7 cellular contexts compared by ENCODE assay signal in genomic region chr22:39172265-39173049, GRCh38. TPM values are rescaled to one million over a fixed set of nuclear protein-coding genes. Genes with fewer than 3 reads are reported as not detected.
A peak's percentile ranks its signal among the peaks of the same experiment; 100 is the strongest.
DNase-seq lines count a peak whose midpoint lies in the region; ATAC-seq, FAIRE-seq and TF ChIP-seq lines count a peak whose summit lies in the region.
"Not testable (repeated sequence)": the region's sequence is repeated elsewhere in the genome, so short reads cannot be mapped to it uniquely, and the experiment has no call there.

No MANE protein-coding gene starts in this region.

- H3K4me2 ChIP-seq in GM23338 = peak overlapping the region; percentile 70

- not testable (repeated sequence) for H3K9me2 ChIP-seq in GM23338 (ENCODE audit: insufficient read depth)

- not testable (repeated sequence) for H3K27me3 ChIP-seq in GM23338 (ENCODE audit: insufficient read depth); gastrocnemius medialis

- peak overlapping the region; percentile 99; the same call in 1 of the 2 replicates for H3K27ac ChIP-seq in GM23338 (ENCODE audit: low read depth)
- H3K27ac ChIP-seq in gastrocnemius medialis = peak overlapping the region; percentile 39 to 80 (median 70)

- in situ Hi-C loops in gastrocnemius medialis (cut with MboI; ENCODE audit: low sequenced_read_pairs in 4 of 4) = loop anchor here in 3 of 4 donors (5.0 to 25.0 kb wide), 2 partner anchors 140 to 340 kb away; partner anchors contain the start of genes ATF4 (in 2 of the 3) and MIEF1 (in 2 of the 3)

- not testable (repeated sequence) for TF ChIP-seq CTCF in GM23338 (conservative IDR thresholded peaks at IDR 0.05; ENCODE audit: low read depth in 2 of 2); endothelial cell (IDR thresholded peaks at IDR 0.05; ENCODE audit: unreplicated experiment); natural killer cell (IDR thresholded peaks at IDR 0.05); gastrocnemius medialis (IDR thresholded peaks at IDR 0.05 in 4 of 5, conservative IDR thresholded peaks at IDR 0.05 in 1 of 5)

- not testable (repeated sequence) for DNase-seq in GM23338 (ENCODE audit: low spot score); endothelial cell (ENCODE audit: low spot score); natural killer cell; gastrocnemius medialis
- peak; percentile 17 for DNase-seq in RCC 7860 (ENCODE audit: low spot score)
- peak; percentile 41 for DNase-seq in activated effector memory CD4-positive, alpha-beta T cell treated with anti-CD3 and anti-CD28 coated beads, Interleukin-2, amount 50 U/mL, for 16 hours
- peak; percentile 69 for DNase-seq in kidney tubule cell (ENCODE audit: low spot score)

- not testable (repeated sequence) for H3K4me3 ChIP-seq in GM23338, gastrocnemius medialis

- H3K27ac Mint-ChIP-seq in GM23338 = peak overlapping the region; percentile 86; the same call in 1 of the 2 replicates
- H3K27ac Mint-ChIP-seq in endothelial cell (ENCODE audit: unreplicated experiment) = peak overlapping the region; percentile 100
- peak overlapping the region; percentile 96 to 98 for H3K27ac Mint-ChIP-seq in natural killer cell

- H3F3A ChIP-seq in GM23338 (replicated peaks; ENCODE audit: low read depth) = peaks cover 11% of the 10 kb centered on the region; the same call in 1 of the 2 replicates

- not testable (repeated sequence) for FAIRE-seq in RCC 7860 (lab: Jason Lieb, UNC)

- not testable (repeated sequence) for H2AFZ ChIP-seq in GM23338

- H3K9me3 Mint-ChIP-seq in GM23338; endothelial cell (ENCODE audit: unreplicated experiment); natural killer cell: not testable (repeated sequence)

- not testable (repeated sequence) for H4K20me1 ChIP-seq in GM23338 (replicated peaks; ENCODE audit: insufficient read depth)

- not testable (repeated sequence) for TF ChIP-seq POLR2A in gastrocnemius medialis (IDR thresholded peaks at IDR 0.05)

- ATAC-seq in GM23338, natural killer cell, gastrocnemius medialis: not testable (repeated sequence)

- peaks cover 68% of the 10 kb centered on the region for H3K4me1 Mint-ChIP-seq in GM23338
- peaks cover 50% of the 10 kb centered on the region for H3K4me1 Mint-ChIP-seq in endothelial cell (ENCODE audit: unreplicated experiment)
- H3K4me1 Mint-ChIP-seq in natural killer cell = peaks cover 37 to 67% of the 10 kb centered on the region in 2 donors

- H3K36me3 Mint-ChIP-seq in GM23338 (ENCODE audit: low read depth); endothelial cell (ENCODE audit: low read depth, unreplicated experiment); natural killer cell: not testable (repeated sequence)

- H3K36me3 ChIP-seq in GM23338 (ENCODE audit: insufficient read depth); gastrocnemius medialis: not testable (repeated sequence)

- intact Hi-C loops in natural killer cell (cut with micrococcal nuclease) (loop anchor here (5.0 to 10.0 kb wide), 2 partner anchors 35 to 872 kb away; no protein-coding TSS in a partner anchor), gastrocnemius medialis (cut with DNase I; ENCODE audit: low total_unique reads) (loop anchor here (5.0 kb wide), 1 partner anchor 355 kb away; no protein-coding TSS in a partner anchor)

- not testable (repeated sequence) for H3K9me3 ChIP-seq in gastrocnemius medialis

- H3K4me1 ChIP-seq in GM23338 (ENCODE audit: insufficient read depth) (peaks cover 44% of the 10 kb centered on the region), gastrocnemius medialis (peaks cover 53 to 58% of the 10 kb centered on the region in 2 donors)

- not testable (repeated sequence) for H3K4me3 Mint-ChIP-seq in GM23338; endothelial cell (ENCODE audit: unreplicated experiment)
- H3K4me3 Mint-ChIP-seq in natural killer cell = peak overlapping the region; percentile 84

- H3K27me3 Mint-ChIP-seq in GM23338 (ENCODE audit: insufficient read depth, low read depth, poor library complexity) (peaks cover 29% of the 10 kb centered on the region), endothelial cell (ENCODE audit: unreplicated experiment) (peaks cover 13% of the 10 kb centered on the region)
- not testable (repeated sequence) for H3K27me3 Mint-ChIP-seq in natural killer cell (ENCODE audit: low read depth in 2 of 2)

- not testable (repeated sequence) for H3K79me2 ChIP-seq in GM23338 (replicated peaks; ENCODE audit: insufficient read depth)

RNA-seq across cellular contexts. Expression of gene CBX7, which starts 20.0 kb away (rescaled TPM):
- 11.5 and 12.7 TPM in 2 replicates for total RNA-seq in GM23338 (2014; rRNA removed; shearing (Covaris generic))
- polyA plus RNA-seq in GM23338 (2016; fragmentation: Nextera tagmentation; extraction: Ambion mirVana) = 2.6 and 2.8 TPM in 2 replicates
- total RNA-seq in endothelial cell (ENCODE audit: unreplicated experiment) = 3.5 TPM
- 10 to 100 TPM; 49.6 to 52.9 (median 50.0) TPM for total RNA-seq in natural killer cell
- 10 to 100 TPM; 52.4 to 78.1 (median 62.3) TPM for total RNA-seq in gastrocnemius medialis
